8 cellular contexts compared by ENCODE assay signal in genomic region chr11:61429691-61430582, GRCh38. TPM values are rescaled to one million over a fixed set of nuclear protein-coding genes. Genes with fewer than 3 reads are reported as not detected.
DNase-seq lines count a peak whose midpoint lies in the region; ATAC-seq lines count a peak whose summit lies in the region.

Gene CPSF7, minus strand, starts transcription at chr11:61429975. Its CDS starts 740 bp downstream, at chr11:61429235.
Gene SDHAF2, plus strand, starts transcription at chr11:61430124. Its CDS starts 23 bp downstream, at chr11:61430147.

- ATAC-seq in GM19372 (IDR thresholded peaks at IDR 0.05; ENCODE audit: low read depth, unreplicated experiment) (peak; percentile 87), HG03521 (IDR thresholded peaks at IDR 0.05; ENCODE audit: unreplicated experiment) (peak; percentile 88), left lobe of liver (peak; percentile 97)

- DNase-seq in C1 segment of cervical spinal cord (lab: John Stamatoyannopoulos, UW) (peak; percentile 70 to 99 (median 94)), NCI-H748 treated with DMSO at 0.1 percent for 48 hours (lab: John Stamatoyannopoulos, UW) (peak; percentile 84), dedifferentiated amniotic fluid mesenchymal stem cell (ENCODE audit: extremely low spot score) (peak; percentile 93), left lobe of liver (ENCODE audit: low spot score) (peak; percentile 98)
- peak; percentile 96 to 97 for DNase-seq in activated CD4-positive, alpha-beta T cell treated with anti-CD3 and anti-CD28 coated beads, Interleukin-2, amount 50 U/mL, for 24 hours (ENCODE audit: low read depth in 1 of 2, low spot score in 1 of 2)
- DNase-seq in stimulated activated CD4-positive, alpha-beta T cell treated with anti-CD3 and anti-CD28 coated beads, Interleukin-2, amount 100 ng/mL, for 24 hours = peak; percentile 98 to 99

RNA-seq across cellular contexts. Expression of gene CPSF7, which starts in this region (rescaled TPM):
- total RNA-seq in left lobe of liver = 34.0 TPM

RNA-seq across cellular contexts. Expression of gene SDHAF2, which starts in this region (rescaled TPM):
- total RNA-seq in left lobe of liver = 18.8 TPM

Comparison
In these comparisons a context has a peak if more than half of its experiments do, and no peak if none do; other contexts are left out.
1. Peak in every context shown above with its lines: DNase-seq and ATAC-seq.